ENCODE assay signal across 26 cellular contexts in genomic region chr16:51181495-51181795, GRCh38. TPM values are rescaled to one million over a fixed set of nuclear protein-coding genes. Genes with fewer than 3 reads are reported as not detected.
DNase-seq lines count a peak whose midpoint lies in the region; ATAC-seq and TF ChIP-seq lines count a peak whose summit lies in the region.
"Had no signal": no experiment of that assay in that cellular context is flagged by ENCODE, and none has a peak within 500 bp of the region (broad histone marks: within the 10 kb centered on the region; RNA-seq: fewer than 3 reads in every experiment).

No MANE protein-coding gene starts in this region.

- H3K9ac ChIP-seq in NT2/D1 (ENCODE audit: insufficient read length, low read depth) (no peak overlapping the region), neural progenitor cell (no peak overlapping the region)

- peaks cover 6% of the 10 kb centered on the region; the same call in 1 of the 2 replicates for H3K9me2 ChIP-seq in GM23338 (ENCODE audit: insufficient read depth)

- DNase-seq in GM23338 (ENCODE audit: low spot score) (peak; percentile 89), NT2/D1 (ENCODE audit: low read depth, low spot score) (peak; percentile 94), glutamatergic neuron (no peak), neural progenitor cell (ENCODE audit: low spot score) (peak; percentile 32), HuH-7 (ENCODE audit: low spot score) (no peak), RKO (ENCODE audit: low spot score) (no peak)
- no peak for DNase-seq in activated naive CD4-positive, alpha-beta T cell treated with anti-CD3 and anti-CD28 coated beads, Interleukin-2, amount 10 ng/mL, durations not matched to agents 7 days and 5 days
- DNase-seq: activated CD4-positive, alpha-beta T cell treated with anti-CD3 and anti-CD28 coated beads for 4 hours; activated naive CD4-positive, alpha-beta T cell; activated T-cell treated with anti-CD3 and anti-CD28 coated beads, Interleukin-2, amount 50 U/mL, for 4 hours; amygdala; CD8-positive, alpha-beta T cell; dermis blood vessel endothelial cell; MV-4-11; naive B cell; NCI-H1694 treated with DMSO at 0.1 percent for 48 hours; NCI-H524 treated with DMSO at 0.1 percent for 48 hours; NK-92 treated with Interleukin-12 subunit alpha and Interleukin-12 subunit beta, amount 100 ng/mL, for 24 hours; Peyer's patch; small intestine; stimulated activated CD4-positive, alpha-beta T cell treated with anti-CD3 and anti-CD28 coated beads, Interleukin-2, amount 100 ng/mL, for 24 hours; T-helper 2 cell; upper lobe of right lung had no signal

- H3K79me2 ChIP-seq in GM23338 (replicated peaks; ENCODE audit: insufficient read depth) (no peaks in the 10 kb centered on the region), neural progenitor cell (ENCODE audit: low read depth) (no peaks in the 10 kb centered on the region)

- H3K27me3 Mint-ChIP-seq in GM23338 (ENCODE audit: insufficient read depth, low read depth, poor library complexity) (peaks cover 10% of the 10 kb centered on the region), glutamatergic neuron (ENCODE audit: unreplicated experiment) (peaks cover 8% of the 10 kb centered on the region), neural progenitor cell (ENCODE audit: insufficient read depth, low read depth) (peaks cover 5% of the 10 kb centered on the region)
- H3K27me3 Mint-ChIP-seq in activated naive CD4-positive, alpha-beta T cell treated with anti-CD3 and anti-CD28 coated beads, Interleukin-2, amount 10 ng/mL, durations not matched to agents 7 days and 5 days, result no peaks in the 10 kb centered on the region

- H3K27me3 ChIP-seq in GM23338 (ENCODE audit: insufficient read depth), result no peaks in the 10 kb centered on the region
- no peaks in the 10 kb centered on the region for H3K27me3 ChIP-seq in NT2/D1 (ENCODE audit: insufficient read depth, insufficient read length)
- H3K27me3 ChIP-seq in neural progenitor cell, result no peaks in the 10 kb centered on the region
- H3K27me3 ChIP-seq: Peyer's patch, upper lobe of right lung had no signal

- H3K9me3 Mint-ChIP-seq in GM23338, result no peaks in the 10 kb centered on the region
- peaks cover 1% of the 10 kb centered on the region for H3K9me3 Mint-ChIP-seq in glutamatergic neuron (ENCODE audit: unreplicated experiment)
- H3K9me3 Mint-ChIP-seq in neural progenitor cell, result no peaks in the 10 kb centered on the region
- no peaks in the 10 kb centered on the region for H3K9me3 Mint-ChIP-seq in activated naive CD4-positive, alpha-beta T cell treated with anti-CD3 and anti-CD28 coated beads, Interleukin-2, amount 10 ng/mL, durations not matched to agents 7 days and 5 days
- H3K9me3 Mint-ChIP-seq: activated T-cell treated with anti-CD3 and anti-CD28 coated beads, Interleukin-2, amount 50 U/mL, for 4 hours; CD8-positive, alpha-beta T cell had no signal

- peak overlapping the region; percentile 48 for H3K4me3 Mint-ChIP-seq in GM23338
- H3K4me3 Mint-ChIP-seq in glutamatergic neuron (ENCODE audit: unreplicated experiment), result no peak overlapping the region
- H3K4me3 Mint-ChIP-seq in neural progenitor cell, result peak overlapping the region; percentile 8
- H3K4me3 Mint-ChIP-seq in activated naive CD4-positive, alpha-beta T cell treated with anti-CD3 and anti-CD28 coated beads, Interleukin-2, amount 10 ng/mL, durations not matched to agents 7 days and 5 days, result no peak overlapping the region
- H3K4me3 Mint-ChIP-seq: activated T-cell treated with anti-CD3 and anti-CD28 coated beads, Interleukin-2, amount 50 U/mL, for 4 hours; CD8-positive, alpha-beta T cell had no signal

- H3K4me3 ChIP-seq in GM23338 (peak overlapping the region; percentile 34), NT2/D1 (ENCODE audit: insufficient read length, low read depth) (peak overlapping the region; percentile 33), neural progenitor cell (no peak overlapping the region)
- H3K4me3 ChIP-seq: Peyer's patch, upper lobe of right lung had no signal

- H4K20me1 ChIP-seq in GM23338 (replicated peaks; ENCODE audit: insufficient read depth), result no peaks in the 10 kb centered on the region
- no peaks in the 10 kb centered on the region for H4K20me1 ChIP-seq in neural progenitor cell (ENCODE audit: low read depth)

- H3F3A ChIP-seq in GM23338 (replicated peaks; ENCODE audit: low read depth) (peaks cover 10% of the 10 kb centered on the region), neural progenitor cell (ENCODE audit: low read depth) (peaks cover 8% of the 10 kb centered on the region)

- peak overlapping the region; percentile 96 for H3K27ac Mint-ChIP-seq in GM23338
- H3K27ac Mint-ChIP-seq in glutamatergic neuron (ENCODE audit: unreplicated experiment), result peak overlapping the region; percentile 23
- no peak overlapping the region for H3K27ac Mint-ChIP-seq in neural progenitor cell
- H3K27ac Mint-ChIP-seq in activated naive CD4-positive, alpha-beta T cell treated with anti-CD3 and anti-CD28 coated beads, Interleukin-2, amount 10 ng/mL, durations not matched to agents 7 days and 5 days, result no peak overlapping the region
- H3K27ac Mint-ChIP-seq: CD8-positive, alpha-beta T cell; naive B cell had no signal

- H2AFZ ChIP-seq in GM23338, result no peak overlapping the region
- H2AFZ ChIP-seq in neural progenitor cell (replicated peaks), result no peak overlapping the region

- H3K4me1 ChIP-seq in GM23338 (ENCODE audit: insufficient read depth), result peaks cover 43% of the 10 kb centered on the region
- H3K4me1 ChIP-seq in NT2/D1 (ENCODE audit: insufficient read depth, insufficient read length), result peaks cover 10% of the 10 kb centered on the region
- H3K4me1 ChIP-seq in neural progenitor cell, result peaks cover 50% of the 10 kb centered on the region
- H3K4me1 ChIP-seq: Peyer's patch, upper lobe of right lung had no signal

- H3K4me2 ChIP-seq in GM23338 (peak overlapping the region; percentile 64), neural progenitor cell (peak overlapping the region; percentile 28)

- ATAC-seq in GM23338, result peak; percentile 84
- ATAC-seq in GM21528 (IDR thresholded peaks at IDR 0.05; ENCODE audit: low FRiP score, unreplicated experiment), result no peak
- ATAC-seq: activated T-cell treated with anti-CD3 and anti-CD28 coated beads, Interleukin-2, amount 50 U/mL, for 4 hours; CD8-positive, alpha-beta T cell; upper lobe of right lung had no signal

- no peaks in the 10 kb centered on the region for H3K36me3 ChIP-seq in GM23338 (ENCODE audit: insufficient read depth)
- no peaks in the 10 kb centered on the region for H3K36me3 ChIP-seq in NT2/D1 (ENCODE audit: insufficient read depth, insufficient read length, low read length)
- H3K36me3 ChIP-seq in neural progenitor cell, result no peaks in the 10 kb centered on the region
- H3K36me3 ChIP-seq: Peyer's patch, upper lobe of right lung had no signal

- TF ChIP-seq CTCF in GM23338 (conservative IDR thresholded peaks at IDR 0.05; ENCODE audit: low read depth in 2 of 2) (no peak), glutamatergic neuron (IDR thresholded peaks at IDR 0.05; ENCODE audit: partially characterized antibody, unreplicated experiment) (no peak), neural progenitor cell (IDR thresholded peaks at IDR 0.05) (no peak)

- H3K4me1 Mint-ChIP-seq in GM23338, result peaks cover 64% of the 10 kb centered on the region
- peaks cover 21% of the 10 kb centered on the region for H3K4me1 Mint-ChIP-seq in glutamatergic neuron (ENCODE audit: low read depth, unreplicated experiment)
- peaks cover 43% of the 10 kb centered on the region for H3K4me1 Mint-ChIP-seq in neural progenitor cell
- no peaks in the 10 kb centered on the region for H3K4me1 Mint-ChIP-seq in activated naive CD4-positive, alpha-beta T cell treated with anti-CD3 and anti-CD28 coated beads, Interleukin-2, amount 10 ng/mL, durations not matched to agents 7 days and 5 days

- H3K9me3 ChIP-seq in NT2/D1 (ENCODE audit: insufficient read depth, low read length), result no peaks in the 10 kb centered on the region
- H3K9me3 ChIP-seq in neural progenitor cell (ENCODE audit: low read depth), result no peaks in the 10 kb centered on the region
- H3K9me3 ChIP-seq: Peyer's patch, upper lobe of right lung had no signal

- H3K27ac ChIP-seq in GM23338 (ENCODE audit: low read depth) (peak overlapping the region; percentile 94), neural progenitor cell (no peak overlapping the region)
- H3K27ac ChIP-seq: Peyer's patch, upper lobe of right lung had no signal

- no peaks in the 10 kb centered on the region for H3K36me3 Mint-ChIP-seq in GM23338 (ENCODE audit: low read depth)
- no peaks in the 10 kb centered on the region for H3K36me3 Mint-ChIP-seq in glutamatergic neuron (ENCODE audit: unreplicated experiment)
- no peaks in the 10 kb centered on the region for H3K36me3 Mint-ChIP-seq in neural progenitor cell
- no peaks in the 10 kb centered on the region for H3K36me3 Mint-ChIP-seq in activated naive CD4-positive, alpha-beta T cell treated with anti-CD3 and anti-CD28 coated beads, Interleukin-2, amount 10 ng/mL, durations not matched to agents 7 days and 5 days
- H3K36me3 Mint-ChIP-seq: CD8-positive, alpha-beta T cell; naive B cell had no signal

- CTCF ChIA-PET in activated naive CD4-positive, alpha-beta T cell treated with anti-CD3 and anti-CD28 coated beads, Interleukin-2, amount 10 ng/mL, durations not matched to agents 7 days and 5 days (lab: Charles Lee), result no interaction called here

RNA-seq across cellular contexts. Expression of gene SALL1, which starts 30.4 kb away (rescaled TPM):
- 20.2 and 22.7 TPM in 2 replicates for total RNA-seq in GM23338 (2014; rRNA removed; shearing (Covaris generic))
- polyA plus RNA-seq in GM23338 (2016; fragmentation: Nextera tagmentation; extraction: Ambion mirVana), result 9.0 and 9.4 TPM in 2 replicates
- total RNA-seq in glutamatergic neuron (ENCODE audit: unreplicated experiment) (35.7 TPM), neural progenitor cell (ENCODE audit: low replicate concordance) (50.3 and 70.7 TPM in 2 replicates)
- total RNA-seq: activated CD8-positive, alpha-beta memory T cell treated with anti-CD3 and anti-CD28 coated beads for 36 hours; activated T-cell treated with anti-CD3 and anti-CD28 coated beads, Interleukin-2, amount 50 U/mL, for 4 hours; CD8-positive, alpha-beta T cell; endothelial cell of umbilical vein; upper lobe of right lung had no signal
- polyA plus RNA-seq: endothelial cell of umbilical vein had no signal

Comparison
In these comparisons a context has a peak if more than half of its experiments do, and no peak if none do; other contexts are left out.
1. DNase-seq: peak in GM23338 (single experiment), NT2/D1 (single experiment) and neural progenitor cell (single experiment); none in glutamatergic neuron (single experiment), HuH-7 (single experiment), activated naive CD4-positive, alpha-beta T cell treated with anti-CD3 and anti-CD28 coated beads, Interleukin-2, amount 10 ng/mL, durations not matched to agents 7 days and 5 days (single experiment) and RKO (single experiment).
2. H3K27ac Mint-ChIP-seq: peak in GM23338 (single experiment) and glutamatergic neuron (single experiment); none in neural progenitor cell (single experiment) and activated naive CD4-positive, alpha-beta T cell treated with anti-CD3 and anti-CD28 coated beads, Interleukin-2, amount 10 ng/mL, durations not matched to agents 7 days and 5 days (single experiment).
3. H3K4me3 Mint-ChIP-seq: peak in GM23338 (single experiment) and neural progenitor cell (single experiment); none in glutamatergic neuron (single experiment) and activated naive CD4-positive, alpha-beta T cell treated with anti-CD3 and anti-CD28 coated beads, Interleukin-2, amount 10 ng/mL, durations not matched to agents 7 days and 5 days (single experiment).